Comparison of ENCODE assay signal across 8 cellular contexts in genomic region chr9:35116898-35117551, GRCh38. TPM values are rescaled to one million over a fixed set of nuclear protein-coding genes. Genes with fewer than 3 reads are reported as not detected.
DNase-seq lines count a peak whose midpoint lies in the region; ATAC-seq and TF ChIP-seq lines count a peak whose summit lies in the region.

No MANE protein-coding gene starts in this region.

- TF ChIP-seq CTCF in SU-DHL-6 (IDR thresholded peaks at IDR 0.05; ENCODE audit: insufficient read depth, low read length, poor library complexity, severe bottlenecking) (peak; percentile 96), heart left ventricle (IDR thresholded peaks at IDR 0.05) (peak; percentile 93 to 98 (median 95)), transverse colon (IDR thresholded peaks at IDR 0.05) (peak; percentile 91 to 97 (median 95))

- peaks cover 11% of the 10 kb centered on the region for H3F3A ChIP-seq in SU-DHL-6 (ENCODE audit: insufficient read depth)

- in situ Hi-C loops in transverse colon (cut with MboI; ENCODE audit: low pct_ligation_motif_present in 1 of 4, low pct_unique_long_range_greater_than_20kb in 1 of 4, low sequenced_read_pairs in 3 of 4): loop anchor here (5.0 to 25.0 kb wide), 6 partner anchors 138 to 445 kb away; a partner anchor contains a TSS

- H3K9me3 ChIP-seq in SU-DHL-6 (ENCODE audit: insufficient read depth, low read length) (no peaks in the 10 kb centered on the region), heart left ventricle (no peaks in the 10 kb centered on the region), transverse colon (no peaks in the 10 kb centered on the region)

- H3K27me3 Mint-ChIP-seq in activated naive CD8-positive, alpha-beta T cell treated with anti-CD3 and anti-CD28 coated beads, Interleukin-2, amount 50 U/mL, for 24 hours: no peaks in the 10 kb centered on the region

- peak overlapping the region; percentile 87 for H2AFZ ChIP-seq in SU-DHL-6 (ENCODE audit: low read depth, low read length, severe bottlenecking)

- ATAC-seq in HG02610 (IDR thresholded peaks at IDR 0.05; ENCODE audit: unreplicated experiment): peak; percentile 34
- peak; percentile 68 for ATAC-seq in activated naive CD8-positive, alpha-beta T cell treated with anti-CD3 and anti-CD28 coated beads, Interleukin-2, amount 50 U/mL, for 24 hours
- peak; percentile 74 to 81 (median 76) for ATAC-seq in heart left ventricle

- peak overlapping the region; percentile 96 for H3K4me2 ChIP-seq in SU-DHL-6 (ENCODE audit: low read depth, low read length, poor library complexity, severe bottlenecking)

- H3K4me1 ChIP-seq in heart left ventricle: peaks cover 0 to 46% (median 34%) of the 10 kb centered on the region in 12 donors
- peaks cover 26 to 45% (median 40%) of the 10 kb centered on the region in 4 donors for H3K4me1 ChIP-seq in transverse colon

- H3K9ac ChIP-seq in SU-DHL-6 (ENCODE audit: low read length): peak overlapping the region; percentile 58

- intact Hi-C loops in heart left ventricle (cut with DNase I): loop anchor here (1.0 to 10.0 kb wide), 16 partner anchors 45 to 485 kb away; partner anchors contain the start of gene UNC13B (in 6 of the 10)
- intact Hi-C loops in posterior cingulate gyrus (cut with DNase I): loop anchor here (1.0 to 5.0 kb wide), 4 partner anchors 45 to 435 kb away; partner anchors contain the start of gene UNC13B
- intact Hi-C loops in transverse colon (cut with DNase I; ENCODE audit: low total_unique reads): loop anchor here (5.0 kb wide), 2 partner anchors 140 to 365 kb away; no protein-coding TSS in a partner anchor

- no peak for TF ChIP-seq POLR2A in heart left ventricle (IDR thresholded peaks at IDR 0.05)
- TF ChIP-seq POLR2A in transverse colon (IDR thresholded peaks at IDR 0.05): no peak

- TF ChIP-seq EP300 in transverse colon (IDR thresholded peaks at IDR 0.05; ENCODE audit: low read depth): no peak

- H3K4me3 ChIP-seq in SU-DHL-6 (ENCODE audit: insufficient read depth, low read length, poor library complexity, severe bottlenecking) (no peak overlapping the region), heart left ventricle (peak overlapping the region in 11 of 12 donors; percentile 49 to 81 (median 65)), transverse colon (peak overlapping the region in 3 of 4 donors; percentile 43 to 57 (median 45))

- H3K79me2 ChIP-seq in SU-DHL-6 (ENCODE audit: insufficient read depth, low read length): no peaks in the 10 kb centered on the region

- no peaks in the 10 kb centered on the region for H3K36me3 Mint-ChIP-seq in activated naive CD8-positive, alpha-beta T cell treated with anti-CD3 and anti-CD28 coated beads, Interleukin-2, amount 50 U/mL, for 24 hours (ENCODE audit: low read depth)

- no peaks in the 10 kb centered on the region for H3K27me3 ChIP-seq in SU-DHL-6 (ENCODE audit: low read length)
- no peaks in the 10 kb centered on the region for H3K27me3 ChIP-seq in heart left ventricle
- no peaks in the 10 kb centered on the region for H3K27me3 ChIP-seq in transverse colon

- H3K4me1 Mint-ChIP-seq in activated naive CD8-positive, alpha-beta T cell treated with anti-CD3 and anti-CD28 coated beads, Interleukin-2, amount 50 U/mL, for 24 hours: peaks cover 47% of the 10 kb centered on the region

- H3K27ac ChIP-seq in SU-DHL-6 (ENCODE audit: low read depth, low read length): peak overlapping the region; percentile 65
- H3K27ac ChIP-seq in heart left ventricle: peak overlapping the region in 11 of 12 donors; percentile 26 to 98 (median 88)
- peak overlapping the region; percentile 87 to 96 (median 91) for H3K27ac ChIP-seq in transverse colon

- no peaks in the 10 kb centered on the region for H4K20me1 ChIP-seq in SU-DHL-6 (ENCODE audit: low read depth, low read length)

- no peaks in the 10 kb centered on the region for H3K9me2 ChIP-seq in SU-DHL-6 (replicated peaks; ENCODE audit: insufficient read depth, low read length)

- H3K36me3 ChIP-seq in SU-DHL-6 (ENCODE audit: low read length) (no peaks in the 10 kb centered on the region), heart left ventricle (no peaks in the 10 kb centered on the region), transverse colon (no peaks in the 10 kb centered on the region)

- H3K9me3 Mint-ChIP-seq in activated naive CD8-positive, alpha-beta T cell treated with anti-CD3 and anti-CD28 coated beads, Interleukin-2, amount 50 U/mL, for 24 hours: no peaks in the 10 kb centered on the region

- DNase-seq in GM04503 (ENCODE audit: low read depth) (peak; percentile 69), NCI-H1105 (lab: John Stamatoyannopoulos, UW) (peak; percentile 74), heart left ventricle (peak; percentile 92 to 95 (median 93)), posterior cingulate gyrus (peak; percentile 80 to 98 (median 91)), transverse colon (peak; percentile 92)
- DNase-seq in activated naive CD8-positive, alpha-beta T cell treated with anti-CD3 and anti-CD28 coated beads, Interleukin-2, amount 50 U/mL, for 24 hours: peak; percentile 87

- H3K27ac Mint-ChIP-seq in activated naive CD8-positive, alpha-beta T cell treated with anti-CD3 and anti-CD28 coated beads, Interleukin-2, amount 50 U/mL, for 24 hours: peak overlapping the region; percentile 70

- WGBS in heart left ventricle, 4 donors: 22 to 29% (median 24%) methylated on average over 30 of the region's 30 CpGs
- 20 to 26% methylated on average over 9 to 30 of the region's 30 CpGs for WGBS in transverse colon (ENCODE audit: low coverage in 1 of 2), 2 donors

- H3K4me3 Mint-ChIP-seq in activated naive CD8-positive, alpha-beta T cell treated with anti-CD3 and anti-CD28 coated beads, Interleukin-2, amount 50 U/mL, for 24 hours: peak overlapping the region; percentile 83

RNA-seq across cellular contexts. Expression of gene ATOSB, which starts 1.4 kb away (rescaled TPM):
- total RNA-seq in heart left ventricle (10 to 100 TPM; 15.9 to 43.3 (median 19.5) TPM), transverse colon (10 to 100 TPM; 23.9 to 30.0 (median 27.3) TPM)
- 10 to 100 TPM; 15.9 to 42.5 TPM for polyA plus RNA-seq in heart left ventricle

RNA-seq across cellular contexts. Expression of gene STOML2, which starts 14.1 kb away (rescaled TPM):
- total RNA-seq in heart left ventricle (100 to 1,000 TPM; 114 to 162 (median 130) TPM), transverse colon (10 to 100 TPM; 36.7 to 99.1 (median 70.9) TPM)
- polyA plus RNA-seq in heart left ventricle: 100 to 1,000 TPM in 1 of 2 donors, 10 to 100 TPM in 1; 78.2 to 177 TPM

RNA-seq across cellular contexts. Expression of gene PIGO, which starts 20.6 kb away (rescaled TPM):
- total RNA-seq in heart left ventricle (10 to 100 TPM in 2 of 9 donors, 1 to 10 TPM in 7; 7.0 to 13.1 (median 9.1) TPM), transverse colon (10 to 100 TPM; 19.1 to 50.1 (median 24.8) TPM)
- polyA plus RNA-seq in heart left ventricle: 10 to 100 TPM in 1 of 2 donors, 1 to 10 TPM in 1; 8.6 to 12.0 TPM

RNA-seq across cellular contexts. Expression of gene FANCG, which starts 37.3 kb away (rescaled TPM):
- 10 to 100 TPM in 1 of 9 donors, 1 to 10 TPM in 7, under 1 TPM in 1; 0.71 to 11.8 (median 2.9) TPM for total RNA-seq in heart left ventricle
- polyA plus RNA-seq in heart left ventricle: 1 to 10 TPM; 2.3 to 3.4 TPM
- 10 to 100 TPM in 3 of 4 donors, 1 to 10 TPM in 1; 6.6 to 90.0 (median 51.6) TPM for total RNA-seq in transverse colon

RNA-seq across cellular contexts. Expression of gene VCP, which starts 44.6 kb away (rescaled TPM):
- total RNA-seq in heart left ventricle: 100 to 1,000 TPM; 221 to 411 (median 279) TPM
- 100 to 1,000 TPM; 107 to 251 TPM for polyA plus RNA-seq in heart left ventricle
- total RNA-seq in transverse colon: 100 to 1,000 TPM in 3 of 4 donors, 10 to 100 TPM in 1; 45.3 to 196 (median 124) TPM
